16 cellular contexts compared by ENCODE assay signal in the genomic region with DNA sequence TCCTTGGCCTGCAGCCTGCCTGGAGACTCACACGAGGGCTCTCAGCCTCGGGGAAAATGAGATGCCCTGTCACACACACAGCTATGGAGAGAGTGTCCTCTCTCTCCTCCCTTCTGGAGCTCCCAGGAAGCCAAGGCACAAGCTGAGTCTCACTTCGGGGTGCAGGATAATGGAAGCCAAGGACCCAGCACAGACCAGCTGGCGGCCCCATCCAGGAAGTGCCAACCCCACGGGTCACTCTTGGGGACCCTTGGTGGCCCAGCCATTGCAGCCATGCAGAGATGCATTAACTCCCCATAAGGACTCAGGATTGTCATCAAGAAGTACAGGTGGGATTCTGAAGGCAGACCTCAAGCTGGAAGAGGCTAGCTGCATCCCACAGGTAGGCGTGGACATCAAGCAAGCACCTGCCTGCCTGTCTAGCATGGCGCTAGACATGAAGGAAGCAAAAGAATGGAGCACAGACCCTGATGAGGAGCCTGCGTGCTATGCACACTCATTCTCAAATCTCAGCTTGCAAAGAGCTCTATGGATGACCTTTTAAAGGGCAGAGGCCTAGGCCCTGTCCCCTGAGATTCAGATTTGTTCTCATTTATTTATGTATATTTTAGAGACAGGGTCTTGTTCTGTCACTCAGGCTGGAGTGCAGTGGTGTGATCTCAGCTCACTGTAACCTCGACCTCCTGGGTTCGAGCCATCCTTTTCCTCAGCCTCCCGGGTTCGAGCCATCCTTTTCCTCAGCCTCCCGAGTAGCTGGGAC.
"Had no signal": no experiment of that assay in that cellular context is flagged by ENCODE, and none has a peak within 500 bp of the region (broad histone marks: within the 10 kb centered on the region; RNA-seq: fewer than 3 reads in every experiment).

No MANE protein-coding gene starts in this region.

- H3K9me3 ChIP-seq: breast epithelium, colonic mucosa, heart right ventricle, left ventricle myocardium inferior, neutrophil, pancreas, tibial artery had no signal

- H3K4me3 ChIP-seq: breast epithelium, colonic mucosa, heart right ventricle, left ventricle myocardium inferior, pancreas, tibial artery had no signal

- DNase-seq: activated CD4-positive, alpha-beta memory T cell treated with anti-CD3 and anti-CD28 coated beads, Interleukin-2, amount 10 ng/mL, durations not matched to agents 7 days and 5 days; activated CD4-positive, alpha-beta T cell treated with anti-CD3 and anti-CD28 coated beads, Interleukin-2, amount 10 ng/mL, durations not matched to agents 24 days and 14 days; activated CD8-positive, alpha-beta memory T cell treated with anti-CD3 and anti-CD28 coated beads, Interleukin-2, amount 10 ng/mL, durations not matched to agents 7 days and 5 days; colonic mucosa; heart right ventricle; left ventricle myocardium inferior; natural killer cell; pancreas; right cardiac atrium; stimulated activated CD4-positive, alpha-beta T cell treated with anti-CD3 and anti-CD28 coated beads, Interleukin-12 subunit alpha, Interleukin-12 subunit beta, amount 100 ng/mL, for 4 hours; stimulated activated CD4-positive, alpha-beta T cell treated with anti-CD3 and anti-CD28 coated beads, Interleukin-4, amount 100 ng/mL, for 4 hours; stimulated activated naive CD8-positive, alpha-beta T cell treated with anti-CD3 and anti-CD28 coated beads, Interleukin-15, Interleukin-2, amounts not matched to agents 100 U/mL and 50 U/mL, for 24 hours; substantia nigra; tibial artery had no signal

- H3K36me3 ChIP-seq: breast epithelium, colonic mucosa, heart right ventricle, left ventricle myocardium inferior, neutrophil, pancreas, tibial artery had no signal

- H3K4me1 ChIP-seq: colonic mucosa had no signal

- H3K27me3 ChIP-seq: breast epithelium, colonic mucosa, heart right ventricle, neutrophil, pancreas, tibial artery had no signal

- H3K27ac ChIP-seq: colonic mucosa, heart right ventricle, left ventricle myocardium inferior, neutrophil, pancreas, tibial artery had no signal
